10 cellular contexts compared by ENCODE assay signal in the genomic region with DNA sequence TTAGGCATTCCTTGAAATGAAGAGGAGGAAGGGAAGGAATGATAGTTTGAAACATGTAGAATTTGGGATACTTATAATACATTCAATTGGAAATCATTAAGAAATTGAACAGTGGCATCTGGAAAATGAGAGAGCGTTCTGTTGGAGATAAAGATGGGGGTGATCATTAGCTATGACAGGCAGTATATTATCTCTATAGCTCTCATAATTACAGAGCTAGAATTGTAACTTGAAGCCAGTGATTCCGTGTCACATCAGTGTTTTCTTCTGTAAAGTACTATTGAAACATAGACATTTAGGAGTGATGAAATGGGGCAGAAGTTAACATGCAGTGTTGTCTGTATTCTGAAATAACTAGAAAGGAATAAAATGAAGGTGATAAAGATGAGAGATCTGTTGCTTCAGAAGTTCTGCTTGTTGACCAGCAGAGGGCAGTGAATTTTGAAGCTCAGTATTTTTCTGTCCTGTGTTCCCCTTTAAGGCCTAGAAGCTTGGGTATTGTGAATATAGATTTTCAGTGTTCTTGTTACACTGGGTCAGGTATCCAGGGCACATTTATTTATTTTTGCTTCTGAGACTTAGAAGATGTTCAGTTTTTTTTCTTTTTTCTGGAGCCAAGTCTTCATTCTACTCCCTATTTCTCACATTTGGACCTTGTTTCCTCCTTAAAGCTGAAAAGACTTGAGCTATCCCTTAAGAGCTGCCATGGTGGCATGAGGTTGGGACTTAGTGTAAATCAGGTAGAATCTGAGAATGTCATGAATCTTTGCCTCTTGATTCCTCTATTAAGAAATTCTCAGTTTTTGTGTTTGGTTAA.
DNase-seq lines count a peak whose midpoint lies in the region; ATAC-seq, FAIRE-seq and TF ChIP-seq lines count a peak whose summit lies in the region.
"Had no signal": no experiment of that assay in that cellular context is flagged by ENCODE, and none has a peak within 500 bp of the region (broad histone marks: within the 10 kb centered on the region; RNA-seq: fewer than 3 reads in every experiment).

No MANE protein-coding gene starts in this region.

- no peaks in the 10 kb centered on the region for H3K9me2 ChIP-seq in PC-3 (replicated peaks; ENCODE audit: low read length)

- FAIRE-seq in D721Med (lab: Jason Lieb, UNC) (peak; percentile 78), endometrium (lab: Jason Lieb, UNC) (peak; percentile 79)

- H3K9ac ChIP-seq in PC-3 (ENCODE audit: low read length), result no peak overlapping the region

- POLR2A ChIA-PET in PC-3 (lab: Charles Lee; ENCODE audit: unreplicated experiment), result interaction anchor here (0.6 to 0.7 kb wide), 2 partner anchors 62 to 406 kb away, joined by 3 to 6 read pairs; no protein-coding TSS in a partner anchor

- H4K20me1 ChIP-seq in PC-3 (ENCODE audit: low read length), result no peaks in the 10 kb centered on the region

- BruUV-seq in PC-3 (replicated peaks; lab: Mats Ljungman, UMichigan), result no TSS peak

- H3F3A ChIP-seq in PC-3 (ENCODE audit: low read length, unreplicated experiment), result no peaks in the 10 kb centered on the region

- H3K4me3 ChIP-seq in HL-60 (replicated peaks; ENCODE audit: insufficient read depth, low read length) (no peak overlapping the region), PC-3 (ENCODE audit: low read length) (no peak overlapping the region)
- H3K4me3 ChIP-seq: skin epidermis had no signal

- H2AFZ ChIP-seq in PC-3 (ENCODE audit: low read length), result no peak overlapping the region

- peak; percentile 65 for TF ChIP-seq CTCF in D721Med (IDR thresholded peaks at IDR 0.05; ENCODE audit: insufficient read depth, missing control alignments)
- TF ChIP-seq CTCF in HL-60 (IDR thresholded peaks at IDR 0.05; ENCODE audit: insufficient read depth, low read length), result peak; percentile 86
- peak; percentile 81 for TF ChIP-seq CTCF in PC-3 (conservative IDR thresholded peaks at IDR 0.05; ENCODE audit: low read depth, low read length)

- H3K36me3 ChIP-seq in PC-3 (ENCODE audit: low read depth, low read length), result no peaks in the 10 kb centered on the region

- ATAC-seq in GM19395 (IDR thresholded peaks at IDR 0.05; ENCODE audit: unreplicated experiment) (peak; percentile 92), PC-3 (peak; percentile 80), HG03469 (IDR thresholded peaks at IDR 0.05; ENCODE audit: unreplicated experiment) (no peak)

- H3K9me3 ChIP-seq in PC-3 (ENCODE audit: low read length), result no peaks in the 10 kb centered on the region

- H3K27ac ChIP-seq in HL-60 (replicated peaks) (no peak overlapping the region), PC-3 (ENCODE audit: low read length) (no peak overlapping the region)
- H3K27ac ChIP-seq: skin epidermis had no signal

- CTCF ChIA-PET in PC-3 (lab: Charles Lee), result interaction anchor here (0.5 to 1.2 kb wide), 12 partner anchors 21 to 401 kb away, joined by 3 to 15 read pairs (median 4); a partner anchor contains a TSS

- no peaks in the 10 kb centered on the region for H3K79me2 ChIP-seq in PC-3 (ENCODE audit: low read length)

- DNase-seq in D721Med (ENCODE audit: insufficient read length, low spot score) (no peak), HL-60 (ENCODE audit: low read depth in 1 of 2, low spot score in 1 of 2) (peak; percentile 17 to 41), PC-3 (peak; percentile 64), midbrain (lab: John Stamatoyannopoulos, UW) (peak; percentile 16)
- DNase-seq in activated CD8-positive, alpha-beta memory T cell treated with anti-CD3 and anti-CD28 coated beads, Interleukin-2, amount 50 U/mL, for 4 hours, result no peak
- DNase-seq: T-cell had no signal

- H3K4me1 ChIP-seq in PC-3 (ENCODE audit: insufficient read depth, low read length), result peaks cover 17% of the 10 kb centered on the region

- H3K27me3 ChIP-seq in HL-60 (ENCODE audit: insufficient read depth, poor library complexity, severe bottlenecking) (no peaks in the 10 kb centered on the region), PC-3 (ENCODE audit: low read length) (no peaks in the 10 kb centered on the region)

- intact Hi-C loops in PC-3 (cut with micrococcal nuclease), result loop anchor here (1.0 to 10.0 kb wide), 4 partner anchors 73 to 621 kb away; no protein-coding TSS in a partner anchor

- H3K4me2 ChIP-seq in PC-3 (ENCODE audit: low read length), result no peak overlapping the region

Comparison
In these comparisons a context has a peak if more than half of its experiments do, and no peak if none do; other contexts are left out.
1. DNase-seq: peak in HL-60 (2 of 2), PC-3 (single experiment) and midbrain (single experiment); none in D721Med (single experiment) and activated CD8-positive, alpha-beta memory T cell treated with anti-CD3 and anti-CD28 coated beads, Interleukin-2, amount 50 U/mL, for 4 hours (single experiment).
2. Peak in every context shown above with its lines, with median percentiles within 50 percentile points of each other: CTCF ChIP-seq.